8 cellular contexts compared by ENCODE assay signal in genomic region chr7:134645935-134646334, GRCh38. TPM values are rescaled to one million over a fixed set of nuclear protein-coding genes. Genes with fewer than 3 reads are reported as not detected.
A peak's percentile ranks its signal among the peaks of the same experiment; 100 is the strongest.
DNase-seq lines count a peak whose midpoint lies in the region; ATAC-seq and TF ChIP-seq lines count a peak whose summit lies in the region.

No MANE protein-coding gene starts in this region.

- peak overlapping the region; percentile 72 for H3K4me3 ChIP-seq in OCI-LY1 (ENCODE audit: low read depth, low read length, poor library complexity, severe bottlenecking)
- peak overlapping the region; percentile 63 to 82 (median 66) for H3K4me3 ChIP-seq in esophagus muscularis mucosa

- H3K27ac ChIP-seq in OCI-LY1 (ENCODE audit: low read depth, low read length, poor library complexity, severe bottlenecking), result no peak overlapping the region
- H3K27ac ChIP-seq in esophagus muscularis mucosa (replicated peaks in 1 of 4), result peak overlapping the region; percentile 80 to 90 (median 86)

- no peaks in the 10 kb centered on the region for H3K9me2 ChIP-seq in OCI-LY1 (ENCODE audit: low read depth, low read length)

- H3K9me3 ChIP-seq in OCI-LY1 (ENCODE audit: low read length), result no peaks in the 10 kb centered on the region
- no peaks in the 10 kb centered on the region for H3K9me3 ChIP-seq in esophagus muscularis mucosa

- peak overlapping the region; percentile 70 for H3K9ac ChIP-seq in OCI-LY1 (ENCODE audit: low read length)

- WGBS in esophagus muscularis mucosa, result 6% methylated on average over 8 of the region's 8 CpGs

- no peaks in the 10 kb centered on the region for H3F3A ChIP-seq in OCI-LY1 (ENCODE audit: insufficient read depth, low read length)

- DNase-seq in EL, result peak; percentile 55
- DNase-seq in esophagus muscularis mucosa (ENCODE audit: extremely low spot score), result no peak
- DNase-seq in renal cortical epithelial cell (ENCODE audit: low read depth), result peak; percentile 46
- DNase-seq in activated effector memory CD4-positive, alpha-beta T cell treated with anti-CD3 and anti-CD28 coated beads, Interleukin-2, amount 50 U/mL, for 16 hours, result no peak
- DNase-seq in 8988T, result no peak
- DNase-seq in NCI-H1048 (lab: John Stamatoyannopoulos, UW), result no peak

- TF ChIP-seq CTCF in OCI-LY1 (IDR thresholded peaks at IDR 0.05; ENCODE audit: low read length), result no peak
- TF ChIP-seq CTCF in esophagus muscularis mucosa (IDR thresholded peaks at IDR 0.05), result no peak

- H3K4me1 ChIP-seq in OCI-LY1 (ENCODE audit: insufficient read depth, low read length, severe bottlenecking) (peaks cover 41% of the 10 kb centered on the region), esophagus muscularis mucosa (peaks cover 8 to 40% (median 33%) of the 10 kb centered on the region in 4 donors)

- H3K27me3 ChIP-seq in OCI-LY1 (ENCODE audit: insufficient read depth, low read length) (no peaks in the 10 kb centered on the region), esophagus muscularis mucosa (no peaks in the 10 kb centered on the region)

- H3K36me3 ChIP-seq in OCI-LY1 (ENCODE audit: insufficient read depth, low read length), result no peaks in the 10 kb centered on the region
- no peaks in the 10 kb centered on the region for H3K36me3 ChIP-seq in esophagus muscularis mucosa

- intact Hi-C loops in esophagus muscularis mucosa (cut with DNase I), result no loop called here

- H3K4me2 ChIP-seq in OCI-LY1 (ENCODE audit: low read length), result peak overlapping the region; percentile 96

- H2AFZ ChIP-seq in OCI-LY1 (ENCODE audit: low read length), result peak overlapping the region; percentile 20

- no peak for ATAC-seq in GM21528 (IDR thresholded peaks at IDR 0.05; ENCODE audit: low FRiP score, unreplicated experiment)

- H4K20me1 ChIP-seq in OCI-LY1 (ENCODE audit: insufficient read depth, low read length), result no peaks in the 10 kb centered on the region

- H3K79me2 ChIP-seq in OCI-LY1 (ENCODE audit: insufficient read depth, low read length), result no peaks in the 10 kb centered on the region

- TF ChIP-seq POLR2A in esophagus muscularis mucosa (IDR thresholded peaks at IDR 0.05; ENCODE audit: low read depth), result no peak

- TF ChIP-seq EP300 in esophagus muscularis mucosa (IDR thresholded peaks at IDR 0.05), result no peak

RNA-seq across cellular contexts. Expression of gene BPGM, which starts 0.7 kb away (rescaled TPM):
- total RNA-seq in esophagus muscularis mucosa, result 10 to 100 TPM; 19.1 to 29.4 (median 22.7) TPM
- total RNA-seq in renal cortical epithelial cell, result 45.8 and 118 TPM in 2 replicates

Comparison
In these comparisons a context has a peak if more than half of its experiments do, and no peak if none do; other contexts are left out.
1. DNase-seq: peak in EL (single experiment) and renal cortical epithelial cell (single experiment); none in esophagus muscularis mucosa (single experiment), activated effector memory CD4-positive, alpha-beta T cell treated with anti-CD3 and anti-CD28 coated beads, Interleukin-2, amount 50 U/mL, for 16 hours (single experiment), 8988T (single experiment) and NCI-H1048 (single experiment).